12 cellular contexts compared by ENCODE assay signal in the genomic region with DNA sequence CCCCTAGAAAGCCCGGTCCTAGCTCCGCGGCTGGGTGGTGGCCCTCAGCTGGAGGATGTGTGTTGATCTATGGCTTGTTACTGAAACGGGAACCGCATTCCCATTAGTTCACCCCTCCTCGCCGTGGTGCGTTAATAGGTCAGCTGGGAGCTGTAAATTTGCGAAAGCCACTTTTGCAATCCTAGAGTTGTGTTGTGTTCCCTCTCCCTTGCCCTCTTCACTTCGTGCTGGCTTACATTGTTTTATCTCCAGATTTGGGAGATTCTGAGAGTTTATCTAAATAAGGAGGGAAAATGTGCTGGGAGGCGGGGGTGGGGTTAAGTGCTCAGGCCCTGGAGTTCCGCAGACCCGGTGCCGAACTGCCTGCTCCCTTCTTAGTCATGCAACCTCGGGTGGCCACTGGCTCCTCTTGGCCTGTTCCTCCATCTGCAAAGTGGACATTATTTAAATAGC.
DNase-seq lines count a peak whose midpoint lies in the region; ATAC-seq and TF ChIP-seq lines count a peak whose summit lies in the region.
"Had no signal": no experiment of that assay in that cellular context is flagged by ENCODE, and none has a peak within 500 bp of the region (broad histone marks: within the 10 kb centered on the region; RNA-seq: fewer than 3 reads in every experiment).

No MANE protein-coding gene starts in this region.

- no peak overlapping the region for H2AFZ ChIP-seq in PC-3 (ENCODE audit: low read length)

- no peaks in the 10 kb centered on the region for H3K9me3 ChIP-seq in PC-3 (ENCODE audit: low read length)
- H3K9me3 ChIP-seq in right atrium auricular region, result no peaks in the 10 kb centered on the region

- BruUV-seq in PC-3 (replicated peaks; lab: Mats Ljungman, UMichigan), result no TSS peak

- peaks cover 25% of the 10 kb centered on the region for H3K27me3 ChIP-seq in PC-3 (ENCODE audit: low read length)
- H3K27me3 ChIP-seq in right atrium auricular region, result no peaks in the 10 kb centered on the region

- H3K79me2 ChIP-seq in PC-3 (ENCODE audit: low read length), result no peaks in the 10 kb centered on the region

- peak; percentile 35 for DNase-seq in EH (ENCODE audit: low read depth)
- DNase-seq in PC-3, result no peak
- DNase-seq in right atrium auricular region (ENCODE audit: low spot score), result peak; percentile 74
- DNase-seq in sciatic nerve (ENCODE audit: low spot score), result no peak
- DNase-seq in ecto neural progenitor cell (ENCODE audit: low spot score), result no peak
- no peak for DNase-seq in NCI-H2196 (lab: John Stamatoyannopoulos, UW; ENCODE audit: unreplicated experiment)
- DNase-seq in NCI-H1436 (lab: John Stamatoyannopoulos, UW), result no peak
- DNase-seq: activated naive CD8-positive, alpha-beta T cell treated with anti-CD3 and anti-CD28 coated beads, Interleukin-2, amount 50 U/mL, for 24 hours had no signal

- intact Hi-C loops in PC-3 (cut with micrococcal nuclease), result no loop called here
- intact Hi-C loops in sciatic nerve (cut with DNase I), result no loop called here

- ATAC-seq in PC-3, result no peak
- peak; percentile 82 for ATAC-seq in sciatic nerve
- no peak for ATAC-seq in GM21390 (IDR thresholded peaks at IDR 0.05; ENCODE audit: unreplicated experiment)
- ATAC-seq: GM12878; stimulated activated memory B cell treated with anti-CD40 and anti-IgM and Interleukin-4, amounts not matched to agents 10 μg/mL and 1 μg/mL and 100 μg/mL, for 72 hours had no signal

- H3K4me3 ChIP-seq in PC-3 (ENCODE audit: low read length) (no peak overlapping the region), right atrium auricular region (no peak overlapping the region)
- H3K4me3 ChIP-seq: GM12878, K562 had no signal

- H3K9ac ChIP-seq in PC-3 (ENCODE audit: low read length), result no peak overlapping the region

- no peaks in the 10 kb centered on the region for H3K36me3 ChIP-seq in PC-3 (ENCODE audit: low read depth, low read length)
- H3K36me3 ChIP-seq in right atrium auricular region, result no peaks in the 10 kb centered on the region

- no peaks in the 10 kb centered on the region for H4K20me1 ChIP-seq in PC-3 (ENCODE audit: low read length)

- CTCF ChIA-PET in PC-3 (lab: Charles Lee), result no interaction called here

- no peak for TF ChIP-seq CTCF in PC-3 (conservative IDR thresholded peaks at IDR 0.05; ENCODE audit: low read depth, low read length)
- TF ChIP-seq CTCF in right atrium auricular region (IDR thresholded peaks at IDR 0.05), result no peak

- POLR2A ChIA-PET in PC-3 (lab: Charles Lee; ENCODE audit: unreplicated experiment), result no interaction called here

- no peaks in the 10 kb centered on the region for H3K9me2 ChIP-seq in PC-3 (replicated peaks; ENCODE audit: low read length)

- H3K4me1 ChIP-seq in PC-3 (ENCODE audit: insufficient read depth, low read length) (no peaks in the 10 kb centered on the region; the same call in 1 of the 2 replicates), right atrium auricular region (peaks cover 0 to 41% of the 10 kb centered on the region in 2 donors)

- no peaks in the 10 kb centered on the region for H3F3A ChIP-seq in PC-3 (ENCODE audit: low read length, unreplicated experiment)

- H3K4me2 ChIP-seq in PC-3 (ENCODE audit: low read length), result peak overlapping the region; percentile 41; the same call in 1 of the 2 replicates

- no peak overlapping the region for H3K27ac ChIP-seq in PC-3 (ENCODE audit: low read length)
- peak overlapping the region; percentile 65 to 79 for H3K27ac ChIP-seq in right atrium auricular region

Comparison
In these comparisons a context has a peak if more than half of its experiments do, and no peak if none do; other contexts are left out.
1. DNase-seq: peak in EH (single experiment) and right atrium auricular region (single experiment); none in PC-3 (single experiment), sciatic nerve (single experiment), ecto neural progenitor cell (single experiment), NCI-H2196 (single experiment) and NCI-H1436 (single experiment).